1 cellular context compared by ENCODE assay signal in genomic region chr10:72692897-72693598, GRCh38.
TF ChIP-seq lines count a peak whose summit lies in the region.

No MANE protein-coding gene starts in this region.

TF ChIP-seq in HCT116, 20 proteins besides CTCF, POLR2A, EP300 and RAD21 (continued from another document):
- TF ChIP-seq, protein P1, sequence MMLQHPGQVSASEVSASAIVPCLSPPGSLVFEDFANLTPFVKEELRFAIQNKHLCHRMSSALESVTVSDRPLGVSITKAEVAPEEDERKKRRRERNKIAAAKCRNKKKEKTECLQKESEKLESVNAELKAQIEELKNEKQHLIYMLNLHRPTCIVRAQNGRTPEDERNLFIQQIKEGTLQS (IDR thresholded peaks at IDR 0.05): no peak
- TF ChIP-seq EZH2 (IDR thresholded peaks at IDR 0.05) (no peak), JUND (IDR thresholded peaks at IDR 0.05) (no peak), EZH2phosphoT487 (IDR thresholded peaks at IDR 0.05; ENCODE audit: borderline replicate concordance) (no peak), POLR2AphosphoS5 (IDR thresholded peaks at IDR 0.05; ENCODE audit: low read depth, low read length) (no peak), REST (IDR thresholded peaks at IDR 0.05; ENCODE audit: low read depth) (no peak)
TF ChIP-seq in HCT116: peak in this region for 0.
